In the genomic region with DNA sequence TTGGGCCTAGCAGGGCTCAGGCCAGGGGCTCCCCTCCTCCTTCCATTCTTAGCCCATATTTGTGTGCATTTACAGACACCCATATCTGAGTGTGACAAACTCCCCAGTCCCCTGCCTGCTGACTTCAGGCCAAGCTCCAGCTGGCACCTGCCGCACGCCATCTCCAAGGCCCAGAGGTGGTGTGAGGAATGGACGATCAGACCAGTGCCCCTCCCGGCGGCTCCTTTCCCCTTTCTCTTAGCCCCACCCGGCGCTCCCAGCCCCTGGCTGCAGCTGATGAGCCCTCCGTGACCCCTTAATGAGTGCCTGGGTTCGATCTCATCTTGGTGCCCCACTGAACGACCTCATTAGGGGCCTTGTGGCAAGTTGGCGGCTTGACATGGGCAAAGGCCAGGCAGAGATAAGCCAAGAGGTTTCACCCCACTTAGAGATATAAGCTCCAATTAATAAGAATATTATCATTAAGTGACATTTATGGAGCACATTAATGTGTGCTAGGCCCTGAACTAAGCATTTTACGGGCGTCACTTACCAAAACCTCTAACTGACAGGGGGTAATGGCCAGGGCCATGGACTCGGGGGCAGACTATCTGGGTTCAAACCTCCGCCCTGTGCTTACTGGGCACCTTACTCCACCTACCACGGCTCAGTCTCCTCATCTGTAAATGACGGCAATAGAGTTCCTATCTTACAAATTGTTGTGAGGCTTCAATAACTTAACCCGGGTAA, we compare ENCODE assay signal across 20 cellular contexts. TPM values are rescaled to one million over a fixed set of nuclear protein-coding genes. Genes with fewer than 3 reads are reported as not detected.
DNase-seq lines count a peak whose midpoint lies in the region; ATAC-seq and TF ChIP-seq lines count a peak whose summit lies in the region.
"Had no signal": no experiment of that assay in that cellular context is flagged by ENCODE, and none has a peak within 500 bp of the region (broad histone marks: within the 10 kb centered on the region; RNA-seq: fewer than 3 reads in every experiment).

No MANE protein-coding gene starts in this region.

- intact Hi-C loops in OCI-LY7 (cut with micrococcal nuclease; ENCODE audit: unreplicated experiment) = no loop called here

- no peak overlapping the region for H2AFZ ChIP-seq in OCI-LY7 (ENCODE audit: low read length)
- no peak overlapping the region for H2AFZ ChIP-seq in osteoblast (ENCODE audit: low read length)

- H3K4me1 ChIP-seq in BLaER1 = peaks cover 36% of the 10 kb centered on the region
- H3K4me1 ChIP-seq in OCI-LY7 (ENCODE audit: insufficient read depth, low read length, poor library complexity, severe bottlenecking) = no peaks in the 10 kb centered on the region
- H3K4me1 ChIP-seq in esophagus (ENCODE audit: control insufficient read depth in 2 of 2, insufficient read depth in 2 of 2, low read length in 1 of 2) = no peaks in the 10 kb centered on the region
- H3K4me1 ChIP-seq in osteoblast (ENCODE audit: insufficient read depth, low read length) = no peaks in the 10 kb centered on the region

- DNase-seq in OCI-LY7 (ENCODE audit: low spot score) (no peak), osteoblast (ENCODE audit: insufficient read length, low spot score, missing footprints) (peak; percentile 45), DMS 273 treated with DMSO at 0.1 percent for 48 hours (lab: John Stamatoyannopoulos, UW) (no peak)
- no peak for DNase-seq in activated T-cell treated with anti-CD3 and anti-CD28 coated beads, Interleukin-2, amount 50 U/mL, for 48 hours
- DNase-seq: AML-193; Calu3; CD4-positive, alpha-beta T cell; GF-D8; GOT3; KBM-7; NCI-H1092; NCI-H1694; NCI-H2107; NCI-H345; NCI-H526 treated with DMSO at 0.1 percent for 48 hours; OCI-M1 had no signal

- no peaks in the 10 kb centered on the region for H3K27me3 ChIP-seq in BLaER1
- no peaks in the 10 kb centered on the region for H3K27me3 ChIP-seq in esophagus (ENCODE audit: control insufficient read depth in 1 of 2, insufficient read depth in 2 of 2, low read length in 2 of 2)
- no peaks in the 10 kb centered on the region for H3K27me3 ChIP-seq in osteoblast (ENCODE audit: insufficient read depth, low read length)

- no peak for ATAC-seq in HG02571 (IDR thresholded peaks at IDR 0.05; ENCODE audit: unreplicated experiment)

- BruUV-seq in OCI-LY7 (replicated peaks; lab: Mats Ljungman, UMichigan) = TSS peak; percentile 31

- no peak overlapping the region for H3K9ac ChIP-seq in BLaER1

- CTCF ChIA-PET in OCI-LY7 (lab: Charles Lee; ENCODE audit: unreplicated experiment) = no interaction called here

- H3K27ac ChIP-seq in BLaER1 (peak overlapping the region; percentile 74; the same call in 1 of the 2 replicates), OCI-LY7 (ENCODE audit: low read depth, low read length, poor library complexity, severe bottlenecking) (no peak overlapping the region), esophagus (ENCODE audit: low read depth in 2 of 2, low read length in 1 of 2) (peak overlapping the region; percentile 12 to 35), osteoblast (ENCODE audit: low read depth, low read length) (no peak overlapping the region)
- H3K27ac ChIP-seq: RWPE1 had no signal

- peaks cover 100% of the 10 kb centered on the region for H3K36me3 ChIP-seq in BLaER1
- peaks cover 98% of the 10 kb centered on the region for H3K36me3 ChIP-seq in OCI-LY7 (ENCODE audit: insufficient read depth, low read length)
- H3K36me3 ChIP-seq in esophagus (ENCODE audit: control insufficient read depth in 2 of 2, insufficient read depth in 2 of 2, low read length in 1 of 2) = no peaks in the 10 kb centered on the region
- peaks cover 3% of the 10 kb centered on the region for H3K36me3 ChIP-seq in osteoblast (ENCODE audit: insufficient read depth, low read length)

- H3K79me2 ChIP-seq in OCI-LY7 (ENCODE audit: insufficient read depth, low read depth, low read length) (no peaks in the 10 kb centered on the region), osteoblast (ENCODE audit: insufficient read depth, low read length) (no peaks in the 10 kb centered on the region)

- H3K4me2 ChIP-seq in BLaER1 = peak overlapping the region; percentile 54; the same call in 1 of the 2 replicates
- no peak overlapping the region for H3K4me2 ChIP-seq in OCI-LY7 (ENCODE audit: low read length)
- no peak overlapping the region for H3K4me2 ChIP-seq in osteoblast (ENCODE audit: insufficient read depth, low read length)

- WGBS in esophagus, 2 donors = 72 to 84% methylated on average over 18 of the region's 18 CpGs

- H3K9me3 ChIP-seq in BLaER1 (no peaks in the 10 kb centered on the region), OCI-LY7 (ENCODE audit: low read length) (no peaks in the 10 kb centered on the region), esophagus (ENCODE audit: control insufficient read depth in 2 of 2, insufficient read depth in 1 of 2, low read depth in 1 of 2, low read length in 1 of 2) (no peaks in the 10 kb centered on the region), osteoblast (ENCODE audit: low read depth, low read length) (no peaks in the 10 kb centered on the region)

- POLR2A ChIA-PET in OCI-LY7 (lab: Charles Lee) = no interaction called here

- H3K4me3 ChIP-seq in BLaER1 (no peak overlapping the region), OCI-LY7 (ENCODE audit: low read depth, low read length, poor library complexity, severe bottlenecking) (no peak overlapping the region), esophagus (ENCODE audit: low read depth in 1 of 2, low read length in 2 of 2) (no peak overlapping the region), osteoblast (ENCODE audit: insufficient read depth, low read length) (no peak overlapping the region)

- no peaks in the 10 kb centered on the region for H3K9me2 ChIP-seq in OCI-LY7 (ENCODE audit: insufficient read depth, low read length)

- peaks cover 99% of the 10 kb centered on the region for H4K20me1 ChIP-seq in BLaER1
- no peaks in the 10 kb centered on the region for H4K20me1 ChIP-seq in OCI-LY7 (ENCODE audit: insufficient read depth, low read length)
- no peaks in the 10 kb centered on the region for H4K20me1 ChIP-seq in osteoblast (ENCODE audit: insufficient read depth, low read length)

- TF ChIP-seq CTCF in OCI-LY7 (conservative IDR thresholded peaks at IDR 0.05; ENCODE audit: low read length) = no peak
- no peak for TF ChIP-seq CTCF in osteoblast (IDR thresholded peaks at IDR 0.05; ENCODE audit: extremely low read depth, low read depth, low read length)

RNA-seq across cellular contexts. Expression of a gene that starts 17.5 kb away (rescaled TPM):
- 67.0 and 78.2 TPM in 2 replicates for total RNA-seq in OCI-LY7 (2014; rRNA removed; shearing (Covaris generic))
- total RNA-seq in OCI-LY7 (2022) (142 and 158 TPM in 2 replicates), osteoblast (15.9 and 37.1 TPM in 2 replicates)
- 1 to 10 TPM; 5.6 to 8.8 TPM for polyA plus RNA-seq in esophagus

RNA-seq across cellular contexts. Expression of a gene that starts 51.7 kb away (rescaled TPM):
- total RNA-seq in OCI-LY7 (2014; rRNA removed; shearing (Covaris generic)) = 37.2 and 46.9 TPM in 2 replicates
- 31.7 and 34.9 TPM in 2 replicates for total RNA-seq in OCI-LY7 (2022)
- polyA plus RNA-seq in esophagus = 10 to 100 TPM; 13.7 to 33.3 TPM
- 94.6 and 107 TPM in 2 replicates for total RNA-seq in osteoblast

Comparison
In these comparisons a context has a peak if more than half of its experiments do, and no peak if none do; other contexts are left out.
1. H3K27ac ChIP-seq: peak in BLaER1 (single experiment) and esophagus (2 of 2); none in OCI-LY7 (single experiment) and osteoblast (single experiment).